ENCODE assay signal across 12 cellular contexts in the genomic region with DNA sequence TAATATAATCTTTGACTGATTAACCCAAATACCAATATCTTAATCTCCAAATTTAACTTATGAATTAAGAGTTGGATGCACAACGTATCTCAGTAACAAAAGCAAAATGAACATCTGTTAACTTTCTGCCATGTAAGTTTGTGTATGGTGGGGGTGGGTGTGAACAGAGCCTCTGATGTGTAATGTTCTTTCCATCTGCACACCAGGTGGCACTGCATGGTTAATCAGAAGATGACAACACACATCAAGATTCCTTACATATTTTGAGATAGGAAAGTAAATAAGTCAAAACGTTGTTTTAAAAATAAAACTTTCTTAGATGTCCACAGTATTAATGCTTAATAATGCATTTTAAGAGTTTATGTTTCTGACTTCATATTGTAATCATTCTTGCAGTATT.
DNase-seq lines count a peak whose midpoint lies in the region; FAIRE-seq and TF ChIP-seq lines count a peak whose summit lies in the region.
"Had no signal": no experiment of that assay in that cellular context is flagged by ENCODE, and none has a peak within 500 bp of the region (broad histone marks: within the 10 kb centered on the region; RNA-seq: fewer than 3 reads in every experiment).

No MANE protein-coding gene starts in this region.

- WGBS in lower leg skin, 2 donors: 30 to 37% methylated on average over 2 of the region's 2 CpGs

- no peaks in the 10 kb centered on the region for H3K36me3 ChIP-seq in astrocyte (ENCODE audit: insufficient read depth, low read length)
- H3K36me3 ChIP-seq: right atrium auricular region, thoracic aorta had no signal

- no peak overlapping the region for H3K4me3 ChIP-seq in astrocyte (ENCODE audit: insufficient read depth, low read depth, low read length)
- H3K4me3 ChIP-seq in lower leg skin (ENCODE audit: low read depth, poor library complexity, severe bottlenecking): no peak overlapping the region
- H3K4me3 ChIP-seq: heart left ventricle, right atrium auricular region, thoracic aorta had no signal

- no peaks in the 10 kb centered on the region for H4K20me1 ChIP-seq in astrocyte (ENCODE audit: insufficient read depth, low read length)

- H3K9me3 ChIP-seq in astrocyte (ENCODE audit: insufficient read depth, low read depth, low read length): no peaks in the 10 kb centered on the region
- H3K9me3 ChIP-seq: right atrium auricular region, thoracic aorta had no signal

- H3K4me1 Mint-ChIP-seq in astrocyte (ENCODE audit: low read depth, unreplicated experiment): no peaks in the 10 kb centered on the region

- no peaks in the 10 kb centered on the region for H3K9me3 Mint-ChIP-seq in astrocyte (ENCODE audit: unreplicated experiment)

- no peak overlapping the region for H3K4me3 Mint-ChIP-seq in astrocyte (ENCODE audit: unreplicated experiment)

- no peaks in the 10 kb centered on the region for H3K27me3 ChIP-seq in astrocyte (ENCODE audit: insufficient read depth, low read length)
- H3K27me3 ChIP-seq: heart left ventricle, right atrium auricular region had no signal

- no peak overlapping the region for H3K27ac ChIP-seq in astrocyte (ENCODE audit: low read depth, low read length)
- H3K27ac ChIP-seq: heart left ventricle, right atrium auricular region, thoracic aorta had no signal

- no peaks in the 10 kb centered on the region for H3K79me2 ChIP-seq in astrocyte (ENCODE audit: insufficient read depth, low read length)

- FAIRE-seq in astrocyte (lab: Jason Lieb, UNC): no peak

- intact Hi-C loops in lower leg skin (cut with DNase I; ENCODE audit: low total_unique reads): no loop called here

- H3K27me3 Mint-ChIP-seq in astrocyte (ENCODE audit: low read depth, unreplicated experiment): no peaks in the 10 kb centered on the region

- TF ChIP-seq POLR2A in lower leg skin (IDR thresholded peaks at IDR 0.05): no peak

- no peaks in the 10 kb centered on the region for H3K36me3 Mint-ChIP-seq in astrocyte (ENCODE audit: low read depth, unreplicated experiment)

- peak; percentile 33; the same call in 1 of the 2 replicates for TF ChIP-seq CTCF in LNCAP (IDR thresholded peaks at IDR 0.05)
- TF ChIP-seq CTCF in astrocyte (IDR thresholded peaks at IDR 0.05; ENCODE audit: insufficient read depth, low read depth, low read length): peak; percentile 31
- no peak for TF ChIP-seq CTCF in lower leg skin (IDR thresholded peaks at IDR 0.05)

- DNase-seq in GM03348 (ENCODE audit: low spot score) (peak; percentile 64), astrocyte (ENCODE audit: low read depth) (peak; percentile 64), lung microvascular endothelial cell (ENCODE audit: low read depth in 2 of 2) (peak; percentile 55 to 65), foreskin melanocyte (no peak), NCI-H1105 treated with DMSO at 0.1 percent for 48 hours (lab: John Stamatoyannopoulos, UW) (no peak), lower leg skin (ENCODE audit: low spot score in 2 of 2) (no peak)
- DNase-seq in activated CD4-positive, alpha-beta T cell treated with anti-CD3 and anti-CD28 coated beads for 48 hours: no peak
- DNase-seq: activated gamma-delta T cell, heart left ventricle had no signal

- H2AFZ ChIP-seq in astrocyte (ENCODE audit: low read depth, low read length): no peak overlapping the region

- H3K27ac Mint-ChIP-seq in astrocyte (ENCODE audit: unreplicated experiment): no peak overlapping the region

- no peaks in the 10 kb centered on the region for H3K4me1 ChIP-seq in astrocyte (ENCODE audit: insufficient read depth, low read length)
- H3K4me1 ChIP-seq: heart left ventricle, right atrium auricular region had no signal

- H3K4me2 ChIP-seq in astrocyte (ENCODE audit: low read length): no peak overlapping the region

- H3K9ac ChIP-seq in astrocyte (ENCODE audit: low read length): no peak overlapping the region

Comparison
In these comparisons a context has a peak if more than half of its experiments do, and no peak if none do; other contexts are left out.
1. DNase-seq: peak in GM03348 (single experiment), astrocyte (single experiment) and lung microvascular endothelial cell (2 of 2); none in foreskin melanocyte (single experiment), NCI-H1105 treated with DMSO at 0.1 percent for 48 hours (single experiment), lower leg skin (0 of 2) and activated CD4-positive, alpha-beta T cell treated with anti-CD3 and anti-CD28 coated beads for 48 hours (single experiment).
2. CTCF ChIP-seq: peak in LNCAP (single experiment) and astrocyte (single experiment); none in lower leg skin (0 of 3).